ENCODE assay signal across 9 cellular contexts in genomic region chrX:74865725-74866124, GRCh38. TPM values are rescaled to one million over a fixed set of nuclear protein-coding genes. Genes with fewer than 3 reads are reported as not detected.
"Had no signal": no experiment of that assay in that cellular context is flagged by ENCODE, and none has a peak within 500 bp of the region (broad histone marks: within the 10 kb centered on the region; RNA-seq: fewer than 3 reads in every experiment).

No MANE protein-coding gene starts in this region.

- H3K27ac ChIP-seq: HL-60 had no signal

- H3K4me3 ChIP-seq: GM23338 had no signal

- H2AFZ ChIP-seq: GM23338 had no signal

- FAIRE-seq: H1, H54, HepG2 had no signal

- H3K4me2 ChIP-seq: GM23338 had no signal

- ATAC-seq: GM23338, HepG2 had no signal

- DNase-seq: H9, HCEC 1CT, HFFc6, KBM-7 had no signal

RNA-seq across cellular contexts. Expression of gene NEXMIF, which starts 59.5 kb away (rescaled TPM):
- total RNA-seq: HepG2, HFFc6 had no signal
